Comparison of ENCODE assay signal across 24 cellular contexts in genomic region chr15:79088426-79089205, GRCh38. TPM values are rescaled to one million over a fixed set of nuclear protein-coding genes. Genes with fewer than 3 reads are reported as not detected.
DNase-seq lines count a peak whose midpoint lies in the region; ATAC-seq, FAIRE-seq and TF ChIP-seq lines count a peak whose summit lies in the region.
"Had no signal": no experiment of that assay in that cellular context is flagged by ENCODE, and none has a peak within 500 bp of the region (broad histone marks: within the 10 kb centered on the region; RNA-seq: fewer than 3 reads in every experiment).

No MANE protein-coding gene starts in this region.

- FAIRE-seq in K562 (lab: Jason Lieb, UNC): no peak
- FAIRE-seq: urothelium cell line had no signal

- H3K9me3 ChIP-seq in K562 (replicated peaks; ENCODE audit: control insufficient read depth, insufficient read depth, low read depth, low read length) (no peaks in the 10 kb centered on the region), iPS-20b (ENCODE audit: insufficient read depth, low read depth, low read length) (no peaks in the 10 kb centered on the region)
- H3K9me3 ChIP-seq: ascending aorta, sigmoid colon had no signal

- no peak for TF ChIP-seq RAD21 in K562 (CRISPR knock-in tag; conservative IDR thresholded peaks at IDR 0.05 in 1 of 2, IDR thresholded peaks at IDR 0.05 in 1 of 2)

- H3K27me3 ChIP-seq in K562 (ENCODE audit: control insufficient read depth in 2 of 2, insufficient read depth in 2 of 2, low read length in 2 of 2): peaks cover 5 to 66% of the 10 kb centered on the region in 2 experiments; a peak in 4 of 5 replicates
- H3K27me3 ChIP-seq in iPS-20b (ENCODE audit: insufficient read depth, low read length): peaks cover 100% of the 10 kb centered on the region

- H3K4me1 ChIP-seq in K562 (replicated peaks in 1 of 2; ENCODE audit: control insufficient read depth in 2 of 2, insufficient read depth in 2 of 2, low read length in 2 of 2) (peaks cover 0 to 17% of the 10 kb centered on the region in 2 experiments; a peak in 1 of 5 replicates), iPS-20b (ENCODE audit: insufficient read depth, low read length) (peaks cover 4% of the 10 kb centered on the region; the same call in 1 of the 2 replicates)

- no peaks in the 10 kb centered on the region for H3K79me2 ChIP-seq in K562 (ENCODE audit: control insufficient read depth, insufficient read depth, low read length)

- TF ChIP-seq POLR2A in K562 (conservative IDR thresholded peaks at IDR 0.05): no peak

- intact Hi-C loops in K562 (cut with micrococcal nuclease): no loop called here

- H3K27ac ChIP-seq in K562 (ENCODE audit: extremely low read depth, low read depth, low read length) (no peak overlapping the region), iPS-20b (ENCODE audit: low read length) (no peak overlapping the region), substantia nigra (ENCODE audit: low read depth, low read length, poor library complexity, severe bottlenecking) (peak overlapping the region; percentile 26)
- H3K27ac ChIP-seq: ascending aorta, sigmoid colon had no signal

- DNase-seq in NCI-H2171 treated with DMSO at 0.1 percent for 48 hours (lab: John Stamatoyannopoulos, UW): peak; percentile 42
- DNase-seq in NCI-H2171 (lab: John Stamatoyannopoulos, UW): no peak
- no peak for DNase-seq in K562 (ENCODE audit: extremely low read depth in 1 of 4, low spot score in 3 of 4)
- no peak for DNase-seq in substantia nigra (lab: John Stamatoyannopoulos, UW)
- DNase-seq in NCI-H2081 (lab: John Stamatoyannopoulos, UW): no peak
- DNase-seq: 8988T; activated CD4-positive, alpha-beta T cell treated with anti-CD3 and anti-CD28 coated beads, Interleukin-2, amount 50 U/mL, for 1 hour; activated naive CD8-positive, alpha-beta T cell treated with anti-CD3 and anti-CD28 coated beads for 36 hours; Calu3; kidney glomerular epithelial cell; NCI-H1092; NCI-H187; NCI-H226; NCI-H69; SHP77 treated with DMSO at 0.1 percent for 48 hours; sigmoid colon; stimulated activated CD4-positive, alpha-beta T cell treated with anti-CD3 and anti-CD28 coated beads, Interleukin-4, amount 100 ng/mL, for 24 hours had no signal

- H3K4me3 ChIP-seq in K562: no peak overlapping the region
- peak overlapping the region; percentile 70; the same call in 1 of the 2 replicates for H3K4me3 ChIP-seq in iPS-20b (ENCODE audit: low read length)

- no peak overlapping the region for H2AFZ ChIP-seq in K562 (ENCODE audit: low read depth, low read length)

- ATAC-seq in K562: no peak
- ATAC-seq in HG03565 (IDR thresholded peaks at IDR 0.05; ENCODE audit: unreplicated experiment): no peak
- no peak for ATAC-seq in GM18858 (IDR thresholded peaks at IDR 0.05; ENCODE audit: unreplicated experiment)
- ATAC-seq: Panc1; stimulated activated effector memory CD8-positive, alpha-beta T cell treated with anti-CD3 and anti-CD28 coated beads, Interleukin-12 subunit alpha, Interleukin-12 subunit beta, amount 100 ng/mL, for 72 hours had no signal

- H3K9me1 ChIP-seq in K562 (ENCODE audit: control insufficient read depth, insufficient read depth, low read length): no peaks in the 10 kb centered on the region

- no peaks in the 10 kb centered on the region; the same call in 1 of the 2 replicates for H4K20me1 ChIP-seq in K562 (replicated peaks; ENCODE audit: control insufficient read depth, insufficient read depth, low read length)

- 0% methylated on average over 6 of the region's 7 CpGs for WGBS in K562 (ENCODE audit: insufficient coverage, low coverage, missing lambda C conversion rate)

- H3K4me2 ChIP-seq in K562 (ENCODE audit: insufficient read depth, low read length): no peak overlapping the region

- TF ChIP-seq CTCF in K562 (IDR thresholded peaks at IDR 0.05 in 2 of 3, conservative IDR thresholded peaks at IDR 0.05 in 1 of 3; ENCODE audit: insufficient read depth in 2 of 3, low read depth in 1 of 3, low read length in 3 of 3): no peak

- CTCF ChIA-PET in K562 (lab: Yijun Ruan, JAX; ENCODE audit: low intra/inter-chr PET ratio): no interaction called here

- H3K9ac ChIP-seq in K562 (ENCODE audit: insufficient read depth in 1 of 2, low read depth in 2 of 2, low read length in 2 of 2): no peak overlapping the region
- no peak overlapping the region for H3K9ac ChIP-seq in iPS-20b (ENCODE audit: low read depth, low read length)

- in situ Hi-C loops in K562 (cut with MboI): no loop called here

- BruUV-seq in K562 (replicated peaks; lab: Mats Ljungman, UMichigan): no TSS peak

- H3K36me3 ChIP-seq in K562 (ENCODE audit: control insufficient read depth, insufficient read depth, low read length) (no peaks in the 10 kb centered on the region), iPS-20b (ENCODE audit: insufficient read depth, low read depth, low read length) (no peaks in the 10 kb centered on the region)
- H3K36me3 ChIP-seq: ascending aorta, sigmoid colon had no signal

- POLR2A ChIA-PET in K562 (lab: Yijun Ruan, JAX): interaction anchor here (0.5 to 0.6 kb wide), 4 partner anchors 30 to 186 kb away, joined by 3 to 4 read pairs (median 4); no protein-coding TSS in a partner anchor

- no peak for TF ChIP-seq EP300 in K562 (IDR thresholded peaks at IDR 0.05; ENCODE audit: low read length)

TF ChIP-seq in K562, 482 proteins besides CTCF, POLR2A, EP300 and RAD21:
- peak; percentile 27 for TF ChIP-seq ZFP36 (IDR thresholded peaks at IDR 0.05; ENCODE audit: low read depth, low read length, partially characterized antibody)
- TF ChIP-seq ZKSCAN1 (IDR thresholded peaks at IDR 0.05; ENCODE audit: low read depth, low read length): no peak

RNA-seq across cellular contexts. Expression of gene RASGRF1, which starts 2.0 kb away (rescaled TPM):
- 0.46 and 0.53 TPM in 2 replicates for total RNA-seq in K562 (2011; cell fraction: chromatin; rRNA removed; ENCODE audit: low replicate concordance)
- total RNA-seq in K562 (2011; cell fraction: nucleolus; rRNA removed): 0.13 and 0.17 TPM in 2 replicates
- 1.5 TPM in 1 of 2 replicates, not detected in the other for total RNA-seq in K562 (2011; cell fraction: nucleoplasm; rRNA removed)
- total RNA-seq in K562 (2014; rRNA removed) (not detected in 2 replicates), K562 (2014; rRNA removed; fragmentation: Illumina TruSeq; extraction: Trizol) (0.04 TPM in 1 of 2 replicates, not detected in the other), K562 (2015; rRNA removed; fragmentation: Illumina TruSeq; extraction: Trizol) (0.04 TPM in 2 replicates), K562 (2021) (0.58 TPM in 1 of 2 replicates, not detected in the other)
- polyA plus RNA-seq in K562 (2011; rRNA removed) (0.03 and 0.07 TPM in 2 replicates), K562 (2014; fragmentation: Illumina TruSeq; extraction: Trizol) (0.04 and 0.16 TPM in 2 replicates), K562 (2014; fragmentation: Nextera tagmentation; extraction: Ambion mirVana) (under 1 TPM; 0.03 to 0.06 TPM), K562 (2014; rRNA removed) (0.40 TPM in 1 of 2 replicates, not detected in the other)
- 0.03 and 0.07 TPM in 2 replicates for polyA plus RNA-seq in K562 (2011; cell fraction: cytosol; rRNA removed)
- 0.11 and 0.61 TPM in 2 replicates for polyA plus RNA-seq in K562 (2011; cell fraction: nucleus; rRNA removed)
- 0.08 and 0.22 TPM in 2 replicates for polyA plus RNA-seq in K562 (2012)
- 0.88 TPM in 1 of 2 replicates, not detected in the other for polyA minus RNA-seq in K562 (2011; rRNA and poly(A)+ RNA removed)
- polyA minus RNA-seq in K562 (2011; cell fraction: cytosol; rRNA and poly(A)+ RNA removed): not detected in 2 replicates
- polyA minus RNA-seq in K562 (2011; cell fraction: nucleus; rRNA and poly(A)+ RNA removed): 0.27 TPM in 1 of 2 replicates, not detected in the other
- total RNA-seq: activated naive CD8-positive, alpha-beta T cell treated with anti-CD3 and anti-CD28 coated beads for 36 hours; ascending aorta had no signal
